Comparison of ENCODE assay signal across 9 cellular contexts in the genomic region with DNA sequence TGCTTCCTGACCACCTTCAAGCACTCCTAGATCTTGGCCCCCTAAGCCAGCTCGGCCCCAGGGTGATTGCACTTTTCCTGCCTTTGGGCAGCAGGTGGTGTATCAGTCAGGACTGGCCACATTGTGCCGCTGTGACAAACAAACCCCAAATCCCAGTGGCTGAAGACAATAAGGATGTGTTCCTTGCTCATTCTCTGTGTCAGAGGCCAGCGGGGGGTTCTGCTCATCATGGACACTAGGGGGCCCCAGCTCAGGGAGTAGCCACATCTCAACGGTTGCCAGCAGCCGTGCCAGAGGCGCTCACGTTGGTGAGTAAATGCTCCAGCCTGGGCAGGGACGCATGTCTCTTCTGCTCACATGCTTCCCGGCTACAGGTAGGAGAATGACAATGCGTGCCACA.
DNase-seq lines count a peak whose midpoint lies in the region; ATAC-seq, FAIRE-seq and TF ChIP-seq lines count a peak whose summit lies in the region.
"Had no signal": no experiment of that assay in that cellular context is flagged by ENCODE, and none has a peak within 500 bp of the region (broad histone marks: within the 10 kb centered on the region; RNA-seq: fewer than 3 reads in every experiment).

No MANE protein-coding gene starts in this region.

- no peak overlapping the region for H3K4me3 Mint-ChIP-seq in activated CD4-positive, alpha-beta memory T cell treated with anti-CD3 and anti-CD28 coated beads for 36 hours

- H3K36me3 ChIP-seq in IMR-90 (ENCODE audit: control insufficient read depth, insufficient read depth, low read length) (no peaks in the 10 kb centered on the region), HepG2 (replicated peaks in 1 of 2; ENCODE audit: control insufficient read depth in 1 of 2, insufficient read depth in 2 of 2, low read length in 2 of 2) (no peaks in the 10 kb centered on the region), pancreas (no peaks in the 10 kb centered on the region)

- TF ChIP-seq CTCF in IMR-90 (conservative IDR thresholded peaks at IDR 0.05; ENCODE audit: low read depth, low read length) (peak; percentile 15; the same call in 1 of the 2 replicates), HepG2 (CRISPR knock-in tag; IDR thresholded peaks at IDR 0.05) (peak; percentile 78), pancreas (IDR thresholded peaks at IDR 0.05) (no peak)

- H3K9me1 ChIP-seq in IMR-90 (ENCODE audit: insufficient read depth, low read length) = peaks cover 3% of the 10 kb centered on the region; the same call in 1 of the 2 replicates

- peak; percentile 51 for FAIRE-seq in HepG2 (lab: Jason Lieb, UNC)
- no peak for FAIRE-seq in pancreas (lab: Jason Lieb, UNC)

- H4K8ac ChIP-seq in IMR-90 (ENCODE audit: low read depth in 2 of 2, low read length in 2 of 2) = no peak overlapping the region

- dilution Hi-C loops in IMR-90 (cut with HindIII; ENCODE audit: low sequenced_read_pairs, unreplicated experiment) = no loop called here

- H4K5ac ChIP-seq in IMR-90 (ENCODE audit: low read depth, low read length) = no peak overlapping the region

- H3K27me3 ChIP-seq in IMR-90 (ENCODE audit: control insufficient read depth, insufficient read depth, low read length) (no peaks in the 10 kb centered on the region), HepG2 (ENCODE audit: control insufficient read depth in 1 of 2, insufficient read depth in 2 of 2, low read length in 2 of 2) (no peaks in the 10 kb centered on the region; a peak in 2 of 5 replicates), pancreas (no peaks in the 10 kb centered on the region)

- H3K56ac ChIP-seq in IMR-90 (ENCODE audit: extremely low read depth, insufficient read depth, low read length) = no peak overlapping the region

- H4K20me1 ChIP-seq in IMR-90 (ENCODE audit: insufficient read depth, low read length) (no peaks in the 10 kb centered on the region; the same call in 1 of the 2 replicates), HepG2 (ENCODE audit: insufficient read depth, low read length) (no peaks in the 10 kb centered on the region)

- TF ChIP-seq POLR2A in IMR-90 (IDR thresholded peaks at IDR 0.05; ENCODE audit: low read depth, low read length) (no peak), HepG2 (IDR thresholded peaks at IDR 0.05; ENCODE audit: insufficient read depth in 1 of 2, low read depth in 2 of 2, low read length in 2 of 2) (no peak), GM18505 (IDR thresholded peaks at IDR 0.05; ENCODE audit: borderline replicate concordance, extremely low read depth, insufficient read depth, insufficient read length) (no peak)

- in situ Hi-C loops in IMR-90 (cut with MboI; ENCODE audit: low sequenced_read_pairs) = loop anchor here (25.0 kb wide), 1 partner anchor 314 kb away; a partner anchor contains a TSS
- in situ Hi-C loops in HepG2 (cut with HindIII; ENCODE audit: extremely low pct_ligation_motif_present, low pct_unique_long_range_greater_than_20kb) = no loop called here

- H3K18ac ChIP-seq in IMR-90 (ENCODE audit: low read depth, low read length) = no peak overlapping the region

- H3K27ac ChIP-seq in IMR-90 (ENCODE audit: insufficient read depth, low read length) (no peak overlapping the region), HepG2 (ENCODE audit: extremely low read length, insufficient read depth, low read length) (no peak overlapping the region), pancreas (no peak overlapping the region)

- no peaks in the 10 kb centered on the region for H3K79me1 ChIP-seq in IMR-90 (ENCODE audit: low read depth in 1 of 2, low read length in 2 of 2)

- H3K27ac Mint-ChIP-seq in activated CD4-positive, alpha-beta memory T cell treated with anti-CD3 and anti-CD28 coated beads for 36 hours = no peak overlapping the region

- WGBS in IMR-90 (ENCODE audit: extremely low coverage in 2 of 2, insufficient read length in 1 of 2), 2 experiments = 91% methylated on average over 6 of the region's 10 CpGs; no CpG with 5 or more reads in 1 of the 2 experiments
- 36% methylated on average over 2 of the region's 10 CpGs for WGBS in HepG2 (ENCODE audit: low lambda C conversion rate)
- 80 to 83% methylated on average over 10 of the region's 10 CpGs for WGBS in pancreas, 2 donors

- H3K9ac ChIP-seq in IMR-90 (ENCODE audit: low read depth, low read length) (no peak overlapping the region), HepG2 (ENCODE audit: insufficient read depth, low read depth, low read length) (no peak overlapping the region)

- H2BK5ac ChIP-seq in IMR-90 (ENCODE audit: low read depth, low read length, poor library complexity, severe bottlenecking) = no peak overlapping the region

- H3K23ac ChIP-seq in IMR-90 (ENCODE audit: low read depth, low read length) = no peak overlapping the region

- H3K4me2 ChIP-seq in IMR-90 (ENCODE audit: low read depth, low read length) (no peak overlapping the region), HepG2 (ENCODE audit: low read depth, low read length) (no peak overlapping the region)

- ATAC-seq in IMR-90 (ENCODE audit: low read depth) (no peak), HepG2 (peak; percentile 52), pancreas (no peak), HG03439 (IDR thresholded peaks at IDR 0.05; ENCODE audit: unreplicated experiment) (no peak), GM18505 (IDR thresholded peaks at IDR 0.05; ENCODE audit: unreplicated experiment) (no peak)

- no peak overlapping the region for H3K14ac ChIP-seq in IMR-90 (replicated peaks; ENCODE audit: low read depth, low read length)

- H2BK120ac ChIP-seq in IMR-90 (ENCODE audit: low read depth, low read length) = no peak overlapping the region

- no peaks in the 10 kb centered on the region for H3K9me3 ChIP-seq in IMR-90 (ENCODE audit: control insufficient read depth, insufficient read depth, low read length)
- H3K9me3 ChIP-seq in HepG2 (ENCODE audit: low read length) = no peaks in the 10 kb centered on the region
- no peaks in the 10 kb centered on the region for H3K9me3 ChIP-seq in pancreas

- H2BK15ac ChIP-seq in IMR-90 (ENCODE audit: low read depth, low read length) = no peak overlapping the region

- POLR2A ChIA-PET in IMR-90 (lab: Charles Lee; ENCODE audit: unreplicated experiment) (no interaction called here), HepG2 (lab: Yijun Ruan, JAX) (interaction anchor here (0.9 to 2.2 kb wide), 2 partner anchors 17 to 131 kb away, joined by 3 to 8 read pairs; a partner anchor contains a TSS)
- POLR2A ChIA-PET in activated CD4-positive, alpha-beta memory T cell treated with anti-CD3 and anti-CD28 coated beads for 36 hours (lab: Charles Lee) = no interaction called here

- DNase-seq in DMS114 treated with DMSO at 0.1 percent for 48 hours (lab: John Stamatoyannopoulos, UW; ENCODE audit: unreplicated experiment) = peak; percentile 10
- no peak for DNase-seq in IMR-90
- peak; percentile 56 for DNase-seq in activated CD4-positive, alpha-beta memory T cell treated with anti-CD3 and anti-CD28 coated beads for 36 hours
- peak; percentile 69 for DNase-seq in HepG2 (ENCODE audit: low spot score)
- no peak for DNase-seq in pancreas
- DNase-seq in GM19238 (ENCODE audit: insufficient read length, low spot score) = no peak
- DNase-seq: nucleus accumbens had no signal

- H3K9me3 Mint-ChIP-seq in activated CD4-positive, alpha-beta memory T cell treated with anti-CD3 and anti-CD28 coated beads for 36 hours = no peaks in the 10 kb centered on the region

- H2AK9ac ChIP-seq in IMR-90 (replicated peaks; ENCODE audit: low read depth, low read length, poor library complexity) = peak overlapping the region; percentile 23

- no peaks in the 10 kb centered on the region for H3K79me2 ChIP-seq in HepG2 (ENCODE audit: insufficient read depth, low read length)

- H3K4me3 ChIP-seq in IMR-90 (ENCODE audit: insufficient read depth, low read depth, low read length) = no peak overlapping the region
- no peak overlapping the region for H3K4me3 ChIP-seq in HepG2 (replicated peaks in 1 of 3; ENCODE audit: insufficient read depth in 1 of 3, low read depth in 2 of 3, low read length in 3 of 3)
- H3K4me3 ChIP-seq in pancreas = no peak overlapping the region

- no peak overlapping the region for H3K4ac ChIP-seq in IMR-90 (ENCODE audit: low read depth, low read length)

- no TSS peak for BruUV-seq in IMR-90 (replicated peaks; lab: Mats Ljungman, UMichigan)
- no TSS peak for BruUV-seq in HepG2 (replicated peaks; lab: Mats Ljungman, UMichigan)

- H4K91ac ChIP-seq in IMR-90 (ENCODE audit: insufficient read depth, low read depth, low read length) = no peak overlapping the region

- no peaks in the 10 kb centered on the region for H3K36me3 Mint-ChIP-seq in activated CD4-positive, alpha-beta memory T cell treated with anti-CD3 and anti-CD28 coated beads for 36 hours

- H2AFZ ChIP-seq in IMR-90 (replicated peaks; ENCODE audit: low read length, poor library complexity) (peak overlapping the region; percentile 24), HepG2 (ENCODE audit: low read length) (no peak overlapping the region)

- no peak overlapping the region for H2BK20ac ChIP-seq in IMR-90 (ENCODE audit: low read depth, low read length)

- H3K4me1 ChIP-seq in IMR-90 (ENCODE audit: control insufficient read depth, insufficient read depth, low read length) = peaks cover 7% of the 10 kb centered on the region; the same call in 1 of the 2 replicates
- H3K4me1 ChIP-seq in HepG2 (ENCODE audit: insufficient read depth, low read length) = peaks cover 59% of the 10 kb centered on the region
- peaks cover 8 to 25% (median 8%) of the 10 kb centered on the region in 3 donors for H3K4me1 ChIP-seq in pancreas

- peaks cover 2% of the 10 kb centered on the region for H3K4me1 Mint-ChIP-seq in activated CD4-positive, alpha-beta memory T cell treated with anti-CD3 and anti-CD28 coated beads for 36 hours (ENCODE audit: low read depth)

- TF ChIP-seq RAD21 in IMR-90 (IDR thresholded peaks at IDR 0.05; ENCODE audit: low read length) = no peak
- TF ChIP-seq RAD21 in HepG2 (CRISPR knock-in tag; IDR thresholded peaks at IDR 0.05) = 0 out of 2 replicates have a peak, but pooled peaks have one; percentile 15

- CTCF ChIA-PET in IMR-90 (lab: Yijun Ruan, JAX) (no interaction called here), HepG2 (lab: Yijun Ruan, JAX; ENCODE audit: low intra/inter-chr PET ratio, low total read pairs) (interaction anchor here (1.3 to 4.5 kb wide), 2 partner anchors 26 to 197 kb away, joined by 7 to 57 read pairs; no protein-coding TSS in a partner anchor)
- CTCF ChIA-PET in activated CD4-positive, alpha-beta memory T cell treated with anti-CD3 and anti-CD28 coated beads for 36 hours (lab: Charles Lee) = interaction anchor here (1.0 to 7.7 kb wide), 16 partner anchors 9 to 212 kb away, joined by 3 to 93 read pairs (median 7); no protein-coding TSS in a partner anchor

- H3K27me3 Mint-ChIP-seq in activated CD4-positive, alpha-beta memory T cell treated with anti-CD3 and anti-CD28 coated beads for 36 hours = no peaks in the 10 kb centered on the region

- intact Hi-C loops in IMR-90 (cut with micrococcal nuclease) (loop anchor here (5.0 kb wide), 2 partner anchors 114 to 329 kb away; no protein-coding TSS in a partner anchor), HepG2 (cut with micrococcal nuclease; ENCODE audit: unreplicated experiment) (no loop called here), pancreas (cut with DNase I) (loop anchor here in 2 of 3 donors (5.0 to 10.0 kb wide), 2 partner anchors 186 to 199 kb away; no protein-coding TSS in a partner anchor)
- intact Hi-C loops in activated CD4-positive, alpha-beta memory T cell treated with anti-CD3 and anti-CD28 coated beads for 36 hours (cut with micrococcal nuclease) = loop anchor here (2.0 kb wide), 1 partner anchor 20 kb away; no protein-coding TSS in a partner anchor

- no peak for TF ChIP-seq EP300 in HepG2 (IDR thresholded peaks at IDR 0.05; ENCODE audit: low read depth in 2 of 2, low read length in 2 of 2)
- TF ChIP-seq EP300 in HepG2 (CRISPR knock-in tag; IDR thresholded peaks at IDR 0.05; ENCODE audit: borderline replicate concordance) = no peak

- H2AK5ac ChIP-seq in IMR-90 (ENCODE audit: low read depth, low read length) = peak overlapping the region; percentile 70

Comparison
In these comparisons a context has a peak if more than half of its experiments do, and no peak if none do; other contexts are left out.
1. DNase-seq: peak in DMS114 treated with DMSO at 0.1 percent for 48 hours (single experiment), activated CD4-positive, alpha-beta memory T cell treated with anti-CD3 and anti-CD28 coated beads for 36 hours (single experiment) and HepG2 (single experiment); none in IMR-90 (single experiment), pancreas (0 of 6) and GM19238 (single experiment).
2. CTCF ChIP-seq: peak in IMR-90 (single experiment) and HepG2 (single experiment); none in pancreas (0 of 4).